ENCODE assay signal across 1 cellular context in genomic region chr2:216388046-216388884, GRCh38.
TF ChIP-seq lines count a peak whose summit lies in the region.

No MANE protein-coding gene starts in this region.

TF ChIP-seq in GM12878, 131 proteins besides CTCF, POLR2A, EP300 and RAD21:
- TF ChIP-seq CREM (IDR thresholded peaks at IDR 0.05; ENCODE audit: low read depth) (no peak), ATF7 (IDR thresholded peaks at IDR 0.05; ENCODE audit: low read depth) (0 out of 2 replicates have a peak, but pooled peaks have one; percentile 27), MEF2A (IDR thresholded peaks at IDR 0.05; ENCODE audit: insufficient read depth, low read depth, low read length) (no peak), YBX1 (IDR thresholded peaks at IDR 0.05) (no peak), SPI1 (IDR thresholded peaks at IDR 0.05; ENCODE audit: borderline replicate concordance, insufficient read depth, low read depth, low read length) (peak; percentile 79), BCL3 (IDR thresholded peaks at IDR 0.05; ENCODE audit: borderline replicate concordance, insufficient read depth, low read depth, low read length, poor library complexity, severe bottlenecking) (no peak), BHLHE40 (IDR thresholded peaks at IDR 0.05; ENCODE audit: borderline replicate concordance in 1 of 2, low read depth in 2 of 2, low read length in 1 of 2) (peak in 1 of 2 experiments; percentile 44; a peak in 2 of 4 replicates), SMARCA5 (IDR thresholded peaks at IDR 0.05) (no peak), NR2F1 (conservative IDR thresholded peaks at IDR 0.05) (peak; percentile 55), ZBTB40 (IDR thresholded peaks at IDR 0.05; ENCODE audit: borderline replicate concordance) (no peak)
TF ChIP-seq in GM12878: peak in this region for 4.
